ENCODE assay signal across 8 cellular contexts in the genomic region with DNA sequence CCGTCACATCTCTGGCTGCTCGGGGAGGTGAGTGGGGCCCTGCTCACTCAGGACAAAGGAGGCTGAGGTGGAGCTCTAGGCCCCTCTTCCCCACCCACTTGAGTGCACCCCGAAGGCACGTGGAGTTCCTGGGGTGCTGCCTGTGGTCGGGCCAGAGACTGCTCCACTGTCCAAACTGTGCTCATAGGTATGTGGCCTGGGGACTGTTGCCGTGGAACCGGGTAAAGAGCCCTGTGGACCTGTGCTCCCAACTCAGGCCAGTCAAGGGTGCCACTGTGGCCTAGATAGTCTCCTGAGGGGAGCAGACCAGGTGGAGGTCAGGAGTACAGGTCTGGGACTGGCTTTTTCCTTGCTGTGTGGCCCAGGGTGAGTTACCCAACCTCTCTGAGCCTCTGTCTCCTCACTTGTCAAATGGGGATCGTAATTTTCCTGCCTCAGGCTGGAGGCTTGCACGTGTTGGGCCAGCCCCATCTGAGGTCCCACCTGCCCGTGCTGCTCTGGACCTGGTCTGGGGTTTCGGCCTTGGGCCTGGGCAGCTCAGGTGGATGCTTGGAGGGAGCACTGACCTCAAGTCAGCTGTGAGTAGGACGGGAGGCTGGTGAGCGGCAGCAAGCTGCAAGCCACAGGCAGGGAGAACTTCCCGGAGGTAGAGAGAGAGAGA. TPM values are rescaled to one million over a fixed set of nuclear protein-coding genes. Genes with fewer than 3 reads are reported as not detected.
DNase-seq lines count a peak whose midpoint lies in the region; ATAC-seq and TF ChIP-seq lines count a peak whose summit lies in the region.

No MANE protein-coding gene starts in this region.

- no peaks in the 10 kb centered on the region for H3K9me3 ChIP-seq in hepatocyte (ENCODE audit: low read depth)

- H3K9me2 ChIP-seq in hepatocyte (replicated peaks; ENCODE audit: insufficient read depth), result no peaks in the 10 kb centered on the region

- DNase-seq in activated CD4-positive, alpha-beta T cell treated with anti-CD3 and anti-CD28 coated beads for 36 hours, result no peak
- DNase-seq in activated CD4-positive, alpha-beta T cell treated with anti-CD3 and anti-CD28 coated beads for 48 hours, result no peak
- peak; percentile 12 for DNase-seq in activated CD8-positive, alpha-beta memory T cell treated with anti-CD3 and anti-CD28 coated beads, Interleukin-2, amount 50 U/mL, for 4 hours
- DNase-seq in hepatocyte (ENCODE audit: low spot score), result no peak
- no peak for DNase-seq in stimulated activated naive CD8-positive, alpha-beta T cell treated with anti-CD3 and anti-CD28 coated beads, Interleukin-15, amount 100 ng/mL, for 72 hours
- DNase-seq in GM10248 (ENCODE audit: extremely low spot score), result no peak
- DNase-seq in NCI-H526 treated with DMSO at 0.1 percent for 48 hours (lab: John Stamatoyannopoulos, UW), result no peak
- DNase-seq in stimulated activated naive CD4-positive, alpha-beta T cell treated with Interleukin-2 at 50 U/mL for 16 hours (lab: John Stamatoyannopoulos, UW), result no peak

- H3K4me1 Mint-ChIP-seq in activated CD4-positive, alpha-beta T cell treated with anti-CD3 and anti-CD28 coated beads for 36 hours, result peaks cover 10% of the 10 kb centered on the region
- H3K4me1 Mint-ChIP-seq in stimulated activated naive CD8-positive, alpha-beta T cell treated with anti-CD3 and anti-CD28 coated beads, Interleukin-15, amount 100 ng/mL, for 72 hours, result peaks cover 13% of the 10 kb centered on the region

- peak overlapping the region; percentile 60 for H2AFZ ChIP-seq in hepatocyte

- peak; percentile 25 for ATAC-seq in activated CD4-positive, alpha-beta T cell treated with anti-CD3 and anti-CD28 coated beads for 36 hours
- peak; percentile 27 for ATAC-seq in stimulated activated naive CD8-positive, alpha-beta T cell treated with anti-CD3 and anti-CD28 coated beads, Interleukin-15, amount 100 ng/mL, for 72 hours

- no peak overlapping the region for H3K4me3 ChIP-seq in hepatocyte

- peak overlapping the region; percentile 66 for H3K27ac Mint-ChIP-seq in activated CD4-positive, alpha-beta T cell treated with anti-CD3 and anti-CD28 coated beads for 36 hours
- peak overlapping the region in 1 of 2 donors; percentile 78 for H3K27ac Mint-ChIP-seq in stimulated activated naive CD8-positive, alpha-beta T cell treated with anti-CD3 and anti-CD28 coated beads, Interleukin-15, amount 100 ng/mL, for 72 hours

- H3K4me2 ChIP-seq in hepatocyte, result peak overlapping the region; percentile 72

- H3K27ac ChIP-seq in hepatocyte, result no peak overlapping the region

- H3K36me3 Mint-ChIP-seq in activated CD4-positive, alpha-beta T cell treated with anti-CD3 and anti-CD28 coated beads for 36 hours (ENCODE audit: low read depth), result no peaks in the 10 kb centered on the region

- no peaks in the 10 kb centered on the region for H3K79me2 ChIP-seq in hepatocyte

- H3K36me3 ChIP-seq in hepatocyte (replicated peaks; ENCODE audit: insufficient read depth, low read depth), result no peaks in the 10 kb centered on the region

- peaks cover 17% of the 10 kb centered on the region for H3K27me3 ChIP-seq in hepatocyte

- intact Hi-C loops in activated CD4-positive, alpha-beta T cell treated with anti-CD3 and anti-CD28 coated beads for 36 hours (cut with DNase I, micrococcal nuclease), result loop anchor here (1.0 to 10.0 kb wide), 8 partner anchors 18 to 582 kb away; partner anchors contain the start of gene PRPF6 (in 2 of the 2)

- H3K4me3 Mint-ChIP-seq in activated CD4-positive, alpha-beta T cell treated with anti-CD3 and anti-CD28 coated beads for 36 hours, result peak overlapping the region; percentile 41
- peak overlapping the region; percentile 66 to 78 for H3K4me3 Mint-ChIP-seq in stimulated activated naive CD8-positive, alpha-beta T cell treated with anti-CD3 and anti-CD28 coated beads, Interleukin-15, amount 100 ng/mL, for 72 hours

- 90% methylated on average over 11 of the region's 14 CpGs for WGBS in hepatocyte (ENCODE audit: low lambda C conversion rate, missing lambda C conversion rate)

- H3K9me3 Mint-ChIP-seq in activated CD4-positive, alpha-beta T cell treated with anti-CD3 and anti-CD28 coated beads for 36 hours (ENCODE audit: low read depth), result no peaks in the 10 kb centered on the region
- H3K9me3 Mint-ChIP-seq in stimulated activated naive CD8-positive, alpha-beta T cell treated with anti-CD3 and anti-CD28 coated beads, Interleukin-15, amount 100 ng/mL, for 72 hours, result no peaks in the 10 kb centered on the region

- no peaks in the 10 kb centered on the region for H4K20me1 ChIP-seq in hepatocyte (ENCODE audit: insufficient read depth, poor library complexity, severe bottlenecking)

- peaks cover 5% of the 10 kb centered on the region for H3K27me3 Mint-ChIP-seq in activated CD4-positive, alpha-beta T cell treated with anti-CD3 and anti-CD28 coated beads for 36 hours
- peaks cover 20% of the 10 kb centered on the region for H3K27me3 Mint-ChIP-seq in stimulated activated naive CD8-positive, alpha-beta T cell treated with anti-CD3 and anti-CD28 coated beads, Interleukin-15, amount 100 ng/mL, for 72 hours

- TF ChIP-seq CTCF in hepatocyte (IDR thresholded peaks at IDR 0.05; ENCODE audit: poor library complexity) (no peak), GM10248 (IDR thresholded peaks at IDR 0.05; ENCODE audit: control extremely low read depth, extremely low read depth, low read depth, missing control alignments) (no peak)

- H3K4me1 ChIP-seq in hepatocyte (ENCODE audit: insufficient read depth), result peaks cover 4% of the 10 kb centered on the region

- POLR2A ChIA-PET in activated CD4-positive, alpha-beta T cell treated with anti-CD3 and anti-CD28 coated beads for 36 hours (lab: Charles Lee), result no interaction called here
- POLR2A ChIA-PET in GM10248 (lab: Yijun Ruan, JAX), result no interaction called here

- CTCF ChIA-PET in activated CD4-positive, alpha-beta T cell treated with anti-CD3 and anti-CD28 coated beads for 36 hours (lab: Charles Lee), result interaction anchor here (0.6 to 3.5 kb wide), 9 partner anchors 12 to 145 kb away, joined by 3 to 23 read pairs (median 4); partner anchors contain the start of genes LKAAEAR1 and NPBWR2
- CTCF ChIA-PET in GM10248 (lab: Yijun Ruan, JAX), result interaction anchor here (0.8 to 9.3 kb wide), 20 partner anchors 9 to 582 kb away, joined by 3 to 64 read pairs (median 6); partner anchors contain the start of genes LKAAEAR1, NPBWR2, OPRL1 and PTK6

RNA-seq across cellular contexts. Expression of gene NPBWR2, which starts 12.4 kb away (rescaled TPM):
- total RNA-seq in activated CD4-positive, alpha-beta T cell treated with anti-CD3 and anti-CD28 coated beads for 36 hours, result not detected
- not detected in 2 replicates for total RNA-seq in hepatocyte
- not detected in 2 replicates for polyA plus RNA-seq in hepatocyte

RNA-seq across cellular contexts. Expression of gene LKAAEAR1, which starts 35.6 kb away (rescaled TPM):
- under 1 TPM; 0.30 to 0.46 TPM for total RNA-seq in activated CD4-positive, alpha-beta T cell treated with anti-CD3 and anti-CD28 coated beads for 36 hours
- total RNA-seq in hepatocyte, result not detected in 2 replicates
- 0.91 and 1.2 TPM in 2 replicates for polyA plus RNA-seq in hepatocyte

RNA-seq across cellular contexts. Expression of gene OPRL1, which starts 39.9 kb away (rescaled TPM):
- under 1 TPM; 0.42 to 0.50 TPM for total RNA-seq in activated CD4-positive, alpha-beta T cell treated with anti-CD3 and anti-CD28 coated beads for 36 hours
- 1.1 and 1.5 TPM in 2 replicates for total RNA-seq in hepatocyte
- polyA plus RNA-seq in hepatocyte, result 0.50 and 0.90 TPM in 2 replicates

RNA-seq across cellular contexts. Expression of gene RGS19, which starts 40.5 kb away (rescaled TPM):
- 10 to 100 TPM; 39.6 to 40.2 TPM for total RNA-seq in activated CD4-positive, alpha-beta T cell treated with anti-CD3 and anti-CD28 coated beads for 36 hours
- 8.1 and 8.8 TPM in 2 replicates for total RNA-seq in hepatocyte
- 10.9 and 13.5 TPM in 2 replicates for polyA plus RNA-seq in hepatocyte

RNA-seq across cellular contexts. Expression of gene MYT1, which starts 44.4 kb away (rescaled TPM):
- total RNA-seq in activated CD4-positive, alpha-beta T cell treated with anti-CD3 and anti-CD28 coated beads for 36 hours, result under 1 TPM; 0.12 to 0.14 TPM
- 0.03 and 0.08 TPM in 2 replicates for total RNA-seq in hepatocyte
- polyA plus RNA-seq in hepatocyte, result 0.05 and 0.06 TPM in 2 replicates
